In genomic region chr5:124555179-124555578, GRCh38 we compare ENCODE assay signal across 1 cellular context.
TF ChIP-seq lines count a peak whose summit lies in the region.

No MANE protein-coding gene starts in this region.

TF ChIP-seq in K562, 482 proteins besides CTCF, POLR2A, EP300 and RAD21 (continued from another document):
- TF ChIP-seq ZNF316 (IDR thresholded peaks at IDR 0.05) (peak; percentile 11; the same call in 1 of the 2 replicates), FOXP1 (CRISPR knock-in tag; IDR thresholded peaks at IDR 0.05) (no peak), ESRRA (IDR thresholded peaks at IDR 0.05; ENCODE audit: borderline replicate concordance, low read depth) (no peak)
